ENCODE assay signal across 29 cellular contexts in genomic region chr1:224178894-224179293, GRCh38.
"Had no signal": no experiment of that assay in that cellular context is flagged by ENCODE, and none has a peak within 500 bp of the region (broad histone marks: within the 10 kb centered on the region; RNA-seq: fewer than 3 reads in every experiment).

No MANE protein-coding gene starts in this region.

- H3K9me3 ChIP-seq: ascending aorta, Peyer's patch, SK-N-SH had no signal

- DNase-seq: activated B cell treated with CpG ODN at 0.5 μM for 24 hours; activated CD4-positive, alpha-beta memory T cell treated with anti-CD3 and anti-CD28 coated beads, Interleukin-2, amount 10 ng/mL, durations not matched to agents 7 days and 5 days; activated CD4-positive, alpha-beta T cell treated with anti-CD3 and anti-CD28 coated beads for 4 hours; activated CD4-positive, alpha-beta T cell treated with anti-CD3 and anti-CD28 coated beads, Interleukin-2, amount 50 U/mL, for 1 hour; activated CD4-positive, CD25-positive, alpha-beta regulatory T cell treated with anti-CD3 and anti-CD28 coated beads, Interleukin-2, amount 50 U/mL, for 72 hours; activated CD8-positive, alpha-beta memory T cell treated with anti-CD3 and anti-CD28 coated beads, Interleukin-2, amount 10 ng/mL, durations not matched to agents 7 days and 5 days; activated CD8-positive, alpha-beta memory T cell treated with anti-CD3 and anti-CD28 coated beads, Interleukin-2, amount 50 U/mL, for 48 hours; activated effector memory CD4-positive, alpha-beta T cell treated with Interleukin-2 at 50 U/mL for 16 hours; activated naive CD4-positive, alpha-beta T cell treated with anti-CD3 and anti-CD28 coated beads, Interleukin-2, amount 10 ng/mL, durations not matched to agents 7 days and 5 days; activated naive CD8-positive, alpha-beta T cell treated with anti-CD3 and anti-CD28 coated beads, Interleukin-2, amount 10 ng/mL, durations not matched to agents 7 days and 5 days; activated T-cell treated with anti-CD3 and anti-CD28 coated beads, Interleukin-2, amount 50 U/mL, for 48 hours; amygdala; Kasumi-1; MM.1S; MV-4-11; NCI-H1092; NCI-H1436 treated with DMSO at 0.1 percent for 48 hours; NCI-H1694 treated with DMSO at 0.1 percent for 48 hours; NCI-H2029; NCI-H345; NCI-H524 treated with DMSO at 0.1 percent for 48 hours; PC-3; Peyer's patch; RPMI8226; SHP77 treated with DMSO at 0.1 percent for 48 hours; SK-N-SH had no signal

- ATAC-seq: activated CD8-positive, alpha-beta memory T cell treated with anti-CD3 and anti-CD28 coated beads, Interleukin-2, amount 10 ng/mL, durations not matched to agents 7 days and 5 days; PC-3 had no signal

- H3K27ac ChIP-seq: ascending aorta, cardiac muscle cell, Peyer's patch, SJSA1 had no signal

- H3K4me3 ChIP-seq: ascending aorta, cardiac muscle cell, Peyer's patch, SJSA1 had no signal

- H3K9ac ChIP-seq: SK-N-SH had no signal

- H3K27me3 ChIP-seq: ascending aorta, cardiac muscle cell, Peyer's patch, SJSA1 had no signal

- H3K36me3 ChIP-seq: ascending aorta, cardiac muscle cell, Peyer's patch had no signal

- H3K4me2 ChIP-seq: SK-N-SH had no signal
